In genomic region chr9:16705121-16705604, GRCh38 we compare ENCODE assay signal across 8 cellular contexts.
DNase-seq lines count a peak whose midpoint lies in the region; ATAC-seq and TF ChIP-seq lines count a peak whose summit lies in the region.

No MANE protein-coding gene starts in this region.

- peak overlapping the region; percentile 30 for H3K4me2 ChIP-seq in mesendoderm (ENCODE audit: low read length)

- peak overlapping the region; percentile 71 for H3K56ac ChIP-seq in mesendoderm (ENCODE audit: low read length)

- peak overlapping the region; percentile 85 for H3K27ac Mint-ChIP-seq in endothelial cell (ENCODE audit: unreplicated experiment)

- no peaks in the 10 kb centered on the region for H3K79me2 ChIP-seq in mesendoderm (ENCODE audit: control insufficient read depth, insufficient read depth, low read length)

- peak overlapping the region; percentile 69 for H2BK5ac ChIP-seq in mesendoderm (ENCODE audit: low read length)

- H3K4me3 Mint-ChIP-seq in endothelial cell (ENCODE audit: unreplicated experiment), result no peak overlapping the region

- no peaks in the 10 kb centered on the region for H3K27me3 ChIP-seq in mesendoderm (ENCODE audit: insufficient read depth, low read length, poor library complexity)

- no peaks in the 10 kb centered on the region for H3K9me3 Mint-ChIP-seq in endothelial cell (ENCODE audit: unreplicated experiment)

- H4K8ac ChIP-seq in mesendoderm (ENCODE audit: low read depth, low read length), result no peak overlapping the region

- no peak overlapping the region for H3K23ac ChIP-seq in mesendoderm (ENCODE audit: low read length)

- H3K4me1 ChIP-seq in mesendoderm (ENCODE audit: control insufficient read depth, low read depth, low read length), result peaks cover 4% of the 10 kb centered on the region

- H4K5ac ChIP-seq in mesendoderm (ENCODE audit: low read length), result no peak overlapping the region

- H2BK120ac ChIP-seq in mesendoderm (ENCODE audit: low read depth, low read length), result no peak overlapping the region

- no CpG with 5 or more reads among the region's 9 CpGs for WGBS in mesendoderm (ENCODE audit: extremely low coverage, insufficient coverage, low lambda C conversion rate)

- in situ Hi-C loops in ACHN (cut with HindIII; ENCODE audit: low pct_ligation_motif_present, low pct_unique_long_range_greater_than_20kb, low sequenced_read_pairs), result no loop called here

- DNase-seq in ACHN (peak; percentile 95), NCI-H2227 treated with DMSO at 0.1 percent for 48 hours (lab: John Stamatoyannopoulos, UW) (peak; percentile 82), endothelial cell (ENCODE audit: low spot score) (peak; percentile 45), mesendoderm (peak; percentile 98), COLO668 (lab: John Stamatoyannopoulos, UW; ENCODE audit: unreplicated experiment) (no peak), NCI-H2107 treated with DMSO at 0.1 percent for 48 hours (lab: John Stamatoyannopoulos, UW; ENCODE audit: unreplicated experiment) (no peak), CD1c-positive myeloid dendritic cell (ENCODE audit: extremely low spot score) (no peak)

- no peaks in the 10 kb centered on the region for H3K79me1 ChIP-seq in mesendoderm (ENCODE audit: low read length)

- H3K4me1 Mint-ChIP-seq in endothelial cell (ENCODE audit: unreplicated experiment), result peaks cover 24% of the 10 kb centered on the region

- peak overlapping the region; percentile 13 for H3K18ac ChIP-seq in mesendoderm (ENCODE audit: low read length)

- H3K36me3 Mint-ChIP-seq in endothelial cell (ENCODE audit: low read depth, unreplicated experiment), result no peaks in the 10 kb centered on the region

- H2BK15ac ChIP-seq in mesendoderm (replicated peaks; ENCODE audit: low read depth), result no peak overlapping the region

- no peak for ATAC-seq in GM19463 (IDR thresholded peaks at IDR 0.05; ENCODE audit: unreplicated experiment)

- no peak for TF ChIP-seq CTCF in endothelial cell (IDR thresholded peaks at IDR 0.05; ENCODE audit: unreplicated experiment)

- peak overlapping the region; percentile 6 for H3K27ac ChIP-seq in mesendoderm (ENCODE audit: low read depth, low read length)

- no peak overlapping the region for H2AK5ac ChIP-seq in mesendoderm (ENCODE audit: low read length)

- no peak overlapping the region for H3K4me3 ChIP-seq in mesendoderm (ENCODE audit: low read length)

- peak overlapping the region; percentile 59 for H3K4ac ChIP-seq in mesendoderm (ENCODE audit: low read depth, low read length)

- no peak overlapping the region for H3K9ac ChIP-seq in mesendoderm (ENCODE audit: low read length)

- H3K36me3 ChIP-seq in mesendoderm (ENCODE audit: control insufficient read depth, insufficient read depth, low read length), result no peaks in the 10 kb centered on the region

- H3K27me3 Mint-ChIP-seq in endothelial cell (ENCODE audit: unreplicated experiment), result peaks cover 4% of the 10 kb centered on the region

Comparison
In these comparisons a context has a peak if more than half of its experiments do, and no peak if none do; other contexts are left out.
1. DNase-seq: peak in ACHN (single experiment), NCI-H2227 treated with DMSO at 0.1 percent for 48 hours (single experiment), endothelial cell (single experiment) and mesendoderm (single experiment); none in COLO668 (single experiment), NCI-H2107 treated with DMSO at 0.1 percent for 48 hours (single experiment) and CD1c-positive myeloid dendritic cell (single experiment).